Comparison of ENCODE assay signal across 26 cellular contexts in the genomic region with DNA sequence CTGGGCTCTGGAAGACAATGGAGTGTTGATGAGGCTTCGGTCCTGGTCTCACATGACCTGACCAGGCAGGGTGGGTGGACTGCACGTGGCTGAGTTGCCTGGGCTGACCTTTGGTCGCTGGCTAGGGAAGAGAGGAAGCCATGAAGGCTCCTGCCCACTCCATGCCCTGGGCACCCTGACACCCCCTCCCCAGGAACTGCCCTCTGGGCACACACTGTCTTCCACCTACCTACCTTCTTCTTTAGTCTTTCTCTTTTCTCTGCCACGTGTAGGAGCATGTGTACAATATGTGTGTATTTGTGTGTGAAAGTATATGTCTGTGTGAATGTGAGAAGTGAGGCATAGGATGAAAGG. TPM values are rescaled to one million over a fixed set of nuclear protein-coding genes. Genes with fewer than 3 reads are reported as not detected.
DNase-seq lines count a peak whose midpoint lies in the region; ATAC-seq and TF ChIP-seq lines count a peak whose summit lies in the region.
"Had no signal": no experiment of that assay in that cellular context is flagged by ENCODE, and none has a peak within 500 bp of the region (broad histone marks: within the 10 kb centered on the region; RNA-seq: fewer than 3 reads in every experiment).

No MANE protein-coding gene starts in this region.

- H3K36me3 Mint-ChIP-seq in activated T-cell treated with anti-CD3 and anti-CD28 coated beads, Interleukin-2, amount 50 U/mL, for 24 hours (ENCODE audit: low read depth): peaks cover 13% of the 10 kb centered on the region
- no peaks in the 10 kb centered on the region for H3K36me3 Mint-ChIP-seq in activated T-cell treated with anti-CD3 and anti-CD28 coated beads, Interleukin-2, amount 50 U/mL, for 72 hours (ENCODE audit: insufficient read depth in 2 of 2)
- H3K36me3 Mint-ChIP-seq in T-helper 17 cell (ENCODE audit: low read depth) (peaks cover 4% of the 10 kb centered on the region), neural progenitor cell (no peaks in the 10 kb centered on the region)
- H3K36me3 Mint-ChIP-seq: activated naive CD8-positive, alpha-beta T cell treated with anti-CD3 and anti-CD28 coated beads, Interleukin-2, amount 10 ng/mL, durations not matched to agents 7 days and 5 days; immature natural killer cell had no signal

- no peaks in the 10 kb centered on the region for H3K79me2 ChIP-seq in neural progenitor cell (ENCODE audit: low read depth)

- no peaks in the 10 kb centered on the region for H3K27me3 Mint-ChIP-seq in activated T-cell treated with anti-CD3 and anti-CD28 coated beads, Interleukin-2, amount 50 U/mL, for 24 hours
- H3K27me3 Mint-ChIP-seq in activated T-cell treated with anti-CD3 and anti-CD28 coated beads, Interleukin-2, amount 50 U/mL, for 72 hours (ENCODE audit: low read depth): peaks cover 8% of the 10 kb centered on the region
- H3K27me3 Mint-ChIP-seq in T-helper 17 cell (peaks cover 6% of the 10 kb centered on the region), neural progenitor cell (ENCODE audit: insufficient read depth, low read depth) (peaks cover 5% of the 10 kb centered on the region)

- no peak overlapping the region for H3K4me3 Mint-ChIP-seq in activated T-cell treated with anti-CD3 and anti-CD28 coated beads, Interleukin-2, amount 50 U/mL, for 24 hours
- H3K4me3 Mint-ChIP-seq in activated T-cell treated with anti-CD3 and anti-CD28 coated beads, Interleukin-2, amount 50 U/mL, for 72 hours: peak overlapping the region in 1 of 2 donors; percentile 31
- H3K4me3 Mint-ChIP-seq in T-helper 17 cell: no peak overlapping the region
- H3K4me3 Mint-ChIP-seq in neural progenitor cell: no peak overlapping the region
- H3K4me3 Mint-ChIP-seq: activated naive CD8-positive, alpha-beta T cell treated with anti-CD3 and anti-CD28 coated beads, Interleukin-2, amount 10 ng/mL, durations not matched to agents 7 days and 5 days had no signal

- intact Hi-C loops in testis (cut with DNase I; ENCODE audit: low total_unique reads): no loop called here

- peak overlapping the region; percentile 45 for H3K27ac Mint-ChIP-seq in activated T-cell treated with anti-CD3 and anti-CD28 coated beads, Interleukin-2, amount 50 U/mL, for 24 hours
- H3K27ac Mint-ChIP-seq in activated T-cell treated with anti-CD3 and anti-CD28 coated beads, Interleukin-2, amount 50 U/mL, for 72 hours: no peak overlapping the region
- H3K27ac Mint-ChIP-seq in T-helper 17 cell (peak overlapping the region; percentile 51), neural progenitor cell (no peak overlapping the region)
- H3K27ac Mint-ChIP-seq: activated naive CD8-positive, alpha-beta T cell treated with anti-CD3 and anti-CD28 coated beads, Interleukin-2, amount 10 ng/mL, durations not matched to agents 7 days and 5 days had no signal

- H3K9ac ChIP-seq in neural progenitor cell: no peak overlapping the region

- TF ChIP-seq CTCF in testis (IDR thresholded peaks at IDR 0.05): no peak
- no peak for TF ChIP-seq CTCF in neural progenitor cell (IDR thresholded peaks at IDR 0.05)

- H2AFZ ChIP-seq in neural progenitor cell (replicated peaks): no peak overlapping the region

- H3K4me1 ChIP-seq in testis (peaks cover 32% of the 10 kb centered on the region), neural progenitor cell (peaks cover 45% of the 10 kb centered on the region)

- H4K20me1 ChIP-seq in neural progenitor cell (ENCODE audit: low read depth): peaks cover 49% of the 10 kb centered on the region

- H3K36me3 ChIP-seq in testis (ENCODE audit: low read depth, missing control alignments) (no peaks in the 10 kb centered on the region), neural progenitor cell (no peaks in the 10 kb centered on the region)
- H3K36me3 ChIP-seq: BE2C, upper lobe of left lung had no signal

- H3K9me3 Mint-ChIP-seq in activated T-cell treated with anti-CD3 and anti-CD28 coated beads, Interleukin-2, amount 50 U/mL, for 24 hours: no peaks in the 10 kb centered on the region
- no peaks in the 10 kb centered on the region for H3K9me3 Mint-ChIP-seq in activated T-cell treated with anti-CD3 and anti-CD28 coated beads, Interleukin-2, amount 50 U/mL, for 72 hours
- H3K9me3 Mint-ChIP-seq in neural progenitor cell: no peaks in the 10 kb centered on the region
- H3K9me3 Mint-ChIP-seq: activated naive CD8-positive, alpha-beta T cell treated with anti-CD3 and anti-CD28 coated beads, Interleukin-2, amount 10 ng/mL, durations not matched to agents 7 days and 5 days; immature natural killer cell had no signal

- 65 to 77% methylated on average over 4 of the region's 4 CpGs for WGBS in testis, 2 donors

- H3K4me1 Mint-ChIP-seq in activated T-cell treated with anti-CD3 and anti-CD28 coated beads, Interleukin-2, amount 50 U/mL, for 24 hours (ENCODE audit: low read depth): peaks cover 54% of the 10 kb centered on the region
- H3K4me1 Mint-ChIP-seq in activated T-cell treated with anti-CD3 and anti-CD28 coated beads, Interleukin-2, amount 50 U/mL, for 72 hours (ENCODE audit: low read depth): peaks cover 55% of the 10 kb centered on the region
- H3K4me1 Mint-ChIP-seq in T-helper 17 cell (peaks cover 23% of the 10 kb centered on the region), neural progenitor cell (peaks cover 45% of the 10 kb centered on the region)

- no peak overlapping the region for H3K4me2 ChIP-seq in neural progenitor cell
- H3K4me2 ChIP-seq: A549 had no signal

- H3K27ac ChIP-seq in testis (peak overlapping the region in 1 of 2 donors; percentile 35), neural progenitor cell (no peak overlapping the region)
- H3K27ac ChIP-seq: A549, foreskin keratinocyte, upper lobe of left lung had no signal

- H3K27me3 ChIP-seq in testis: no peaks in the 10 kb centered on the region
- H3K27me3 ChIP-seq in neural progenitor cell: no peaks in the 10 kb centered on the region
- H3K27me3 ChIP-seq: BE2C, foreskin keratinocyte, upper lobe of left lung had no signal

- no peak for TF ChIP-seq POLR2A in testis (IDR thresholded peaks at IDR 0.05)

- H3K9me3 ChIP-seq in T-helper 17 cell (ENCODE audit: control insufficient read depth, low read length, poor library complexity, severe bottlenecking): no peaks in the 10 kb centered on the region
- no peaks in the 10 kb centered on the region for H3K9me3 ChIP-seq in testis
- H3K9me3 ChIP-seq in neural progenitor cell (ENCODE audit: low read depth): no peaks in the 10 kb centered on the region
- H3K9me3 ChIP-seq: A549, BE2C, upper lobe of left lung had no signal

- H3K4me3 ChIP-seq in testis (no peak overlapping the region), neural progenitor cell (no peak overlapping the region)
- H3K4me3 ChIP-seq: A549, upper lobe of left lung had no signal

- no peak for DNase-seq in activated T-cell treated with anti-CD3 and anti-CD28 coated beads, Interleukin-2, amount 50 U/mL, for 24 hours
- DNase-seq in activated T-cell treated with anti-CD3 and anti-CD28 coated beads, Interleukin-2, amount 50 U/mL, for 72 hours: no peak
- no peak for DNase-seq in T-helper 17 cell
- DNase-seq in foreskin melanocyte: peak; percentile 70
- peak; percentile 27 for DNase-seq in testis
- DNase-seq in LoVo (ENCODE audit: low spot score): no peak
- DNase-seq in neural progenitor cell (ENCODE audit: low spot score): no peak
- no peak for DNase-seq in SK-N-DZ (ENCODE audit: low spot score)
- DNase-seq: activated CD4-positive, CD25-positive, alpha-beta regulatory T cell; activated naive CD8-positive, alpha-beta T cell treated with anti-CD3 and anti-CD28 coated beads, Interleukin-2, amount 10 ng/mL, durations not matched to agents 7 days and 5 days; BE2C; Calu3; effector CD4-positive, alpha-beta T cell; foreskin keratinocyte; immature natural killer cell; left ventricle myocardium superior; NCI-H1417; NCI-H524 treated with DMSO at 0.1 percent for 48 hours; stimulated activated CD4-positive, alpha-beta T cell treated with anti-CD3 and anti-CD28 coated beads, Interleukin-4, amount 100 ng/mL, for 1 hour; stimulated activated naive CD8-positive, alpha-beta T cell treated with anti-CD3 and anti-CD28 coated beads, Interleukin-15, Interleukin-2, amounts not matched to agents 100 U/mL and 50 U/mL, for 24 hours; T1000 had no signal

- ATAC-seq in activated T-cell treated with anti-CD3 and anti-CD28 coated beads, Interleukin-2, amount 50 U/mL, for 72 hours (replicated peaks in 1 of 2): no peak
- no peak for ATAC-seq in T-helper 17 cell
- ATAC-seq: A549; foreskin keratinocyte; SK-N-SH treated with all-trans-retinoic acid at 6 μM for 48 hours; stimulated activated naive CD8-positive, alpha-beta T cell treated with anti-CD3 and anti-CD28 coated beads, Interleukin-15, Interleukin-2, amounts not matched to agents 100 U/mL and 50 U/mL, for 24 hours had no signal

- peaks cover 26% of the 10 kb centered on the region for H3F3A ChIP-seq in neural progenitor cell (ENCODE audit: low read depth)

RNA-seq across cellular contexts. Expression of gene POU3F1, which starts 15.1 kb away (rescaled TPM):
- total RNA-seq in activated T-cell treated with anti-CD3 and anti-CD28 coated beads, Interleukin-2, amount 50 U/mL, for 72 hours: not detected
- total RNA-seq in T-helper 17 cell: under 1 TPM in 1 of 2 donors, not detected in 1; 0.17 TPM
- total RNA-seq in testis: 1 to 10 TPM; 6.0 to 6.8 TPM
- polyA plus RNA-seq in testis (ENCODE audit: insufficient read depth, low read depth, low replicate concordance): 1.6 TPM
- total RNA-seq in neural progenitor cell (ENCODE audit: low replicate concordance): 16.5 and 44.6 TPM in 2 replicates
- polyA plus RNA-seq in SK-N-DZ (2014; cell fraction: cytosol; rRNA removed): 0.96 and 1.3 TPM in 2 replicates
- 0.52 and 0.62 TPM in 2 replicates for polyA plus RNA-seq in SK-N-DZ (2014; cell fraction: nucleus; rRNA removed)
- total RNA-seq: Calu3, cerebellum, left ventricle myocardium superior, RPMI7951 had no signal
- polyA plus RNA-seq: A549 had no signal

RNA-seq across cellular contexts. Expression of gene UTP11, which starts 19.0 kb away (rescaled TPM):
- 10 to 100 TPM; 28.4 to 31.7 TPM for total RNA-seq in activated T-cell treated with anti-CD3 and anti-CD28 coated beads, Interleukin-2, amount 50 U/mL, for 72 hours
- total RNA-seq in T-helper 17 cell (10 to 100 TPM in 1 of 2 donors, 1 to 10 TPM in 1; 8.7 to 12.3 TPM), testis (10 to 100 TPM; 35.6 to 42.4 TPM), neural progenitor cell (ENCODE audit: low replicate concordance) (52.4 and 86.0 TPM in 2 replicates)
- polyA plus RNA-seq in testis (ENCODE audit: insufficient read depth, low read depth, low replicate concordance): 43.3 TPM
- polyA plus RNA-seq in SK-N-DZ (2014; cell fraction: cytosol; rRNA removed): 95.0 and 95.5 TPM in 2 replicates
- 36.9 and 51.2 TPM in 2 replicates for polyA plus RNA-seq in SK-N-DZ (2014; cell fraction: nucleus; rRNA removed)

RNA-seq across cellular contexts. Expression of gene FHL3, which starts 26.2 kb away (rescaled TPM):
- 10 to 100 TPM; 32.7 to 34.5 TPM for total RNA-seq in activated T-cell treated with anti-CD3 and anti-CD28 coated beads, Interleukin-2, amount 50 U/mL, for 72 hours
- total RNA-seq in T-helper 17 cell (1 to 10 TPM; 3.6 to 4.9 TPM), testis (10 to 100 TPM; 21.3 to 28.7 TPM), neural progenitor cell (ENCODE audit: low replicate concordance) (8.1 and 21.5 TPM in 2 replicates)
- 20.7 TPM for polyA plus RNA-seq in testis (ENCODE audit: insufficient read depth, low read depth, low replicate concordance)
- 8.5 and 9.1 TPM in 2 replicates for polyA plus RNA-seq in SK-N-DZ (2014; cell fraction: cytosol; rRNA removed)
- 8.7 and 10.1 TPM in 2 replicates for polyA plus RNA-seq in SK-N-DZ (2014; cell fraction: nucleus; rRNA removed)

RNA-seq across cellular contexts. Expression of gene SF3A3, which starts 41.7 kb away (rescaled TPM):
- total RNA-seq in activated T-cell treated with anti-CD3 and anti-CD28 coated beads, Interleukin-2, amount 50 U/mL, for 72 hours: 10 to 100 TPM; 67.9 to 81.4 TPM
- total RNA-seq in T-helper 17 cell: 10 to 100 TPM; 43.9 to 48.8 TPM
- total RNA-seq in testis: 10 to 100 TPM; 59.3 to 74.6 TPM
- polyA plus RNA-seq in testis (ENCODE audit: insufficient read depth, low read depth, low replicate concordance): 87.5 TPM
- 120 and 172 TPM in 2 replicates for total RNA-seq in neural progenitor cell (ENCODE audit: low replicate concordance)
- polyA plus RNA-seq in SK-N-DZ (2014; cell fraction: cytosol; rRNA removed): 104 and 138 TPM in 2 replicates
- 89.0 and 153 TPM in 2 replicates for polyA plus RNA-seq in SK-N-DZ (2014; cell fraction: nucleus; rRNA removed)

Comparison
In these comparisons a context has a peak if more than half of its experiments do, and no peak if none do; other contexts are left out.
1. H3K27ac Mint-ChIP-seq: peak in activated T-cell treated with anti-CD3 and anti-CD28 coated beads, Interleukin-2, amount 50 U/mL, for 24 hours (single experiment) and T-helper 17 cell (single experiment); none in activated T-cell treated with anti-CD3 and anti-CD28 coated beads, Interleukin-2, amount 50 U/mL, for 72 hours (single experiment) and neural progenitor cell (single experiment).
2. DNase-seq: peak in foreskin melanocyte (single experiment) and testis (single experiment); none in activated T-cell treated with anti-CD3 and anti-CD28 coated beads, Interleukin-2, amount 50 U/mL, for 24 hours (single experiment), activated T-cell treated with anti-CD3 and anti-CD28 coated beads, Interleukin-2, amount 50 U/mL, for 72 hours (0 of 2), T-helper 17 cell (0 of 3), LoVo (single experiment), neural progenitor cell (single experiment) and SK-N-DZ (single experiment).
3. RNA of gene POU3F1, which starts 15.1 kb away (total RNA-seq): 16.5 to 44.6 TPM in neural progenitor cell and 6.0 to 6.8 TPM in testis; 0.17 TPM in T-helper 17 cell and not detected in activated T-cell treated with anti-CD3 and anti-CD28 coated beads, Interleukin-2, amount 50 U/mL, for 72 hours; every median in the first group is over 4 times any median in the second.